In the genomic region with DNA sequence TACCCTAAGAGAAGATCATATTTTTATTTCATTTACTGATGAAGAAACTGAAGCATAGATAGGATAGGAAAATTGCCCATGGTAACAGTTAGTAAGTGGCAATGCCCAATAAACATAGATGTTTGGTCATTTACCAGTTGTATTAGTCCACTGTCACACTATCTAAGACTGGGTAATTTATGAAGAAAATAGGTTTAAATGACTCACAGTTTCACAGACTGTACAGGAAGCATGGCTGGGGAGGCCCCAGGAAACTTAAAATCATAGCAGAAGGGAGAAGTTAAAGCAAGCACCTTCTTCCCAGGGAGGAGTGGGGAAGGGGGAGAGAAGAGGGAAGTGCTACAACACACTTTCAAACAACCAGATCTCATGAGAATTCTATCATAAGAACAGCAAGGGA, we compare ENCODE assay signal across 13 cellular contexts. TPM values are rescaled to one million over a fixed set of nuclear protein-coding genes. Genes with fewer than 3 reads are reported as not detected.
DNase-seq lines count a peak whose midpoint lies in the region; ATAC-seq and TF ChIP-seq lines count a peak whose summit lies in the region.
"Had no signal": no experiment of that assay in that cellular context is flagged by ENCODE, and none has a peak within 500 bp of the region (broad histone marks: within the 10 kb centered on the region; RNA-seq: fewer than 3 reads in every experiment).

No MANE protein-coding gene starts in this region.

- no peaks in the 10 kb centered on the region for H3K27me3 ChIP-seq in SK-N-SH (ENCODE audit: insufficient read depth)
- no peaks in the 10 kb centered on the region for H3K27me3 ChIP-seq in tibial artery

- POLR2A ChIA-PET in SK-N-SH (lab: Yijun Ruan, JAX) (no interaction called here), HEK293T (lab: Yijun Ruan, JAX) (no interaction called here)

- no peak for TF ChIP-seq EP300 in SK-N-SH (IDR thresholded peaks at IDR 0.05; ENCODE audit: borderline replicate concordance in 1 of 2, low read depth in 1 of 2, low read length in 1 of 2)

- H3F3A ChIP-seq in SK-N-SH (replicated peaks; ENCODE audit: insufficient read depth), result no peaks in the 10 kb centered on the region

- H3K4me3 Mint-ChIP-seq in activated T-helper 17 cell treated with anti-CD3 and anti-CD28 coated beads, Interleukin-2, amount 50 U/mL, for 72 hours, result no peak overlapping the region
- H3K4me3 Mint-ChIP-seq: activated T-cell treated with anti-CD3 and anti-CD28 coated beads, Interleukin-2, amount 50 U/mL, for 72 hours; CD4-positive, CD25-positive, alpha-beta regulatory T cell had no signal

- no peaks in the 10 kb centered on the region for H3K9me3 Mint-ChIP-seq in activated T-helper 17 cell treated with anti-CD3 and anti-CD28 coated beads, Interleukin-2, amount 50 U/mL, for 72 hours
- H3K9me3 Mint-ChIP-seq: activated T-cell treated with anti-CD3 and anti-CD28 coated beads, Interleukin-2, amount 50 U/mL, for 72 hours had no signal

- H3K4me1 ChIP-seq in SK-N-SH (ENCODE audit: control insufficient read depth in 1 of 2, insufficient read depth in 2 of 2, low read depth in 1 of 2, low read length in 1 of 2), result no peaks in the 10 kb centered on the region
- H3K4me1 ChIP-seq in tibial artery, result no peaks in the 10 kb centered on the region
- H3K4me1 ChIP-seq: heart right ventricle had no signal

- peak; percentile 78 for ATAC-seq in GM18861 (IDR thresholded peaks at IDR 0.05; ENCODE audit: unreplicated experiment)
- ATAC-seq in GM21529 (IDR thresholded peaks at IDR 0.05; ENCODE audit: unreplicated experiment), result peak; percentile 80
- peak; percentile 78 for ATAC-seq in HG03175 (IDR thresholded peaks at IDR 0.05; ENCODE audit: unreplicated experiment)
- peak; percentile 71 for ATAC-seq in activated T-helper 17 cell treated with anti-CD3 and anti-CD28 coated beads, Interleukin-2, amount 50 U/mL, for 72 hours (replicated peaks)
- ATAC-seq: heart right ventricle had no signal

- H4K20me1 ChIP-seq in SK-N-SH (ENCODE audit: insufficient read depth), result no peaks in the 10 kb centered on the region

- H3K4me2 ChIP-seq in SK-N-SH, result no peak overlapping the region

- H3K27ac ChIP-seq in SK-N-SH (ENCODE audit: low read depth in 2 of 2, low read length in 1 of 2) (no peak overlapping the region), tibial artery (no peak overlapping the region)
- H3K27ac ChIP-seq: heart right ventricle had no signal

- no peaks in the 10 kb centered on the region for H3K4me1 Mint-ChIP-seq in activated T-helper 17 cell treated with anti-CD3 and anti-CD28 coated beads, Interleukin-2, amount 50 U/mL, for 72 hours
- H3K4me1 Mint-ChIP-seq: CD4-positive, CD25-positive, alpha-beta regulatory T cell had no signal

- CTCF ChIA-PET in SK-N-SH (lab: Yijun Ruan, JAX), result no interaction called here
- CTCF ChIA-PET in HEK293T (lab: Yijun Ruan, JAX), result no interaction called here

- no peak overlapping the region for H2AFZ ChIP-seq in SK-N-SH (ENCODE audit: low read depth)

- peaks cover 45% of the 10 kb centered on the region for H3K27me3 Mint-ChIP-seq in activated T-helper 17 cell treated with anti-CD3 and anti-CD28 coated beads, Interleukin-2, amount 50 U/mL, for 72 hours

- no peak for DNase-seq in SK-N-SH
- DNase-seq in tibial artery, result no peak
- DNase-seq in erythroblast (lab: John Stamatoyannopoulos, UW), result no peak
- DNase-seq in HEK293T (ENCODE audit: extremely low spot score), result no peak
- DNase-seq: activated T-cell treated with anti-CD3 and anti-CD28 coated beads, Interleukin-2, amount 50 U/mL, for 72 hours; CD4-positive, CD25-positive, alpha-beta regulatory T cell; heart right ventricle; SHP77 had no signal

- no peak for TF ChIP-seq RAD21 in SK-N-SH (IDR thresholded peaks at IDR 0.05; ENCODE audit: low read length)

- no peaks in the 10 kb centered on the region for H3K9me3 ChIP-seq in SK-N-SH
- H3K9me3 ChIP-seq in tibial artery, result no peaks in the 10 kb centered on the region
- H3K9me3 ChIP-seq: heart right ventricle had no signal

- no peaks in the 10 kb centered on the region for H3K9me2 ChIP-seq in SK-N-SH

- H3K9ac ChIP-seq in SK-N-SH, result no peak overlapping the region

- H3K36me3 Mint-ChIP-seq in activated T-helper 17 cell treated with anti-CD3 and anti-CD28 coated beads, Interleukin-2, amount 50 U/mL, for 72 hours (ENCODE audit: low read depth), result no peaks in the 10 kb centered on the region
- H3K36me3 Mint-ChIP-seq: CD4-positive, CD25-positive, alpha-beta regulatory T cell had no signal

- no peak overlapping the region for H3K27ac Mint-ChIP-seq in activated T-helper 17 cell treated with anti-CD3 and anti-CD28 coated beads, Interleukin-2, amount 50 U/mL, for 72 hours
- H3K27ac Mint-ChIP-seq: activated T-cell treated with anti-CD3 and anti-CD28 coated beads, Interleukin-2, amount 50 U/mL, for 72 hours; CD4-positive, CD25-positive, alpha-beta regulatory T cell had no signal

- H3K36me3 ChIP-seq in SK-N-SH (replicated peaks in 1 of 2; ENCODE audit: control insufficient read depth in 1 of 2, insufficient read depth in 2 of 2, low read length in 1 of 2) (no peaks in the 10 kb centered on the region), tibial artery (no peaks in the 10 kb centered on the region)
- H3K36me3 ChIP-seq: heart right ventricle had no signal

- no peak overlapping the region for H3K4me3 ChIP-seq in SK-N-SH (ENCODE audit: low read depth in 2 of 2, low read length in 1 of 2)
- no peak overlapping the region for H3K4me3 ChIP-seq in tibial artery
- H3K4me3 ChIP-seq: heart right ventricle, lung had no signal

- intact Hi-C loops in tibial artery (cut with DNase I; ENCODE audit: low total_unique reads), result loop anchor here (10.0 kb wide), 1 partner anchor 444 kb away; no protein-coding TSS in a partner anchor

- no peaks in the 10 kb centered on the region for H3K79me2 ChIP-seq in SK-N-SH (ENCODE audit: insufficient read depth)

- no peak for TF ChIP-seq POLR2A in erythroblast (IDR thresholded peaks at IDR 0.05; ENCODE audit: low read length)

- no peak for TF ChIP-seq CTCF in SK-N-SH (IDR thresholded peaks at IDR 0.05)
- no peak for TF ChIP-seq CTCF in tibial artery (IDR thresholded peaks at IDR 0.05)

TF ChIP-seq in SK-N-SH, 30 proteins besides CTCF, POLR2A, EP300 and RAD21:
- TF ChIP-seq MEF2A (IDR thresholded peaks at IDR 0.05; ENCODE audit: borderline replicate concordance, low read depth), result no peak
- no peak for TF ChIP-seq GATA2 (CRISPR knock-in tag; IDR thresholded peaks at IDR 0.05)
- no peak for TF ChIP-seq USF2 (IDR thresholded peaks at IDR 0.05; ENCODE audit: borderline replicate concordance, low read depth, low read length)
- TF ChIP-seq NFIC (IDR thresholded peaks at IDR 0.05; ENCODE audit: borderline replicate concordance), result no peak
- no peak for TF ChIP-seq TEAD4 (IDR thresholded peaks at IDR 0.05; ENCODE audit: borderline replicate concordance, insufficient read depth)
- TF ChIP-seq FOXJ3 (CRISPR knock-in tag; IDR thresholded peaks at IDR 0.05), result no peak
- TF ChIP-seq RFX5 (IDR thresholded peaks at IDR 0.05; ENCODE audit: low read length), result no peak

TF ChIP-seq in HEK293T, 16 proteins besides CTCF, POLR2A, EP300 and RAD21:
- TF ChIP-seq NFRKB (IDR thresholded peaks at IDR 0.05), result no peak
- TF ChIP-seq L3MBTL2 (conservative IDR thresholded peaks at IDR 0.05), result no peak

RNA-seq across cellular contexts. Expression of gene NR4A2, which starts 23.4 kb away (rescaled TPM):
- 10 to 100 TPM in 1 of 2 donors, 1 to 10 TPM in 1; 1.9 to 11.9 TPM for total RNA-seq in activated T-helper 17 cell treated with anti-CD3 and anti-CD28 coated beads, Interleukin-2, amount 50 U/mL, for 72 hours
- polyA plus RNA-seq in SK-N-SH (2012; rRNA removed), result 13.9 and 16.2 TPM in 2 replicates
- polyA plus RNA-seq in SK-N-SH (2012; cell fraction: cytosol; rRNA removed), result 4.2 and 9.1 TPM in 2 replicates
- 56.6 and 90.7 TPM in 2 replicates for polyA plus RNA-seq in SK-N-SH (2012; cell fraction: nucleus; rRNA removed)
